In the genomic region with DNA sequence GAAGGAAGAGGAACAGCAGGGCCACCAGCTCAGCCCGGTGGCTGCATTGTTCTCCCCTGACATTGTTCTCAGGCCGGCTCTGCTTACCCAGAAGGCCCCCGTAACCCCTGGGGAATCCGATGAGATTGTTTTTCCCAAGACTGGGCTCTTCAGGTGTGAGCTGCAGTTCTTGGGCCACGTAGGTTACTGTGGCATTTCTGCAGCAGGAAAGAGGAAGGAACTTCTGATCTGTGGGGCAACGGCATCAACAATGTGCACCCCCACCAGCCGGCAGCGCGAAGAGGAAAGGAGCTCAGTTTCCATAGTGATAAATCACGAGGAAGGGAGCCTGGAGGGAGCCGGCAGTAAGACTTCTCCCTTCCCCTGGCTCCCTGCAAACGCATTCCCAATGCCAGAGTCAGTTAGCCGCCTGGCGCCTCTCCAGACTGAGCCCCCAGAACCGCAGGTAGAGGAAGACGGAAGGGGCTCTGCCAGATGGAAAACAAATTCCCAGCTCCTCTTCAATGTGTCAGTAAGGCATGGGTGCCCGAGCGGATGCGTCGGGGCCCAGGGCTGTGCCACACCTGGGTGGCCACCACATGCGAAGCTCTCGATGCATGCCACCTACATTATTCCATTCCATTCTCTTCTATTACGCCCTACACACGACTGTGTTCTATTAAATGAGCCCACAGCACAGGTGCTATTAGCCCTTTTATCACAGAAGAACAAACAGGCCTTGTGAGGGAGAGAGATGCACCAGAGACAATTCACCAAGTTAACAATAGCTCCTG, we compare ENCODE assay signal across 2 cellular contexts.
TF ChIP-seq lines count a peak whose summit lies in the region.

No MANE protein-coding gene starts in this region.

TF ChIP-seq in endothelial cell of umbilical vein, 7 proteins besides CTCF, POLR2A, EP300 and RAD21:
- TF ChIP-seq, protein P1, sequence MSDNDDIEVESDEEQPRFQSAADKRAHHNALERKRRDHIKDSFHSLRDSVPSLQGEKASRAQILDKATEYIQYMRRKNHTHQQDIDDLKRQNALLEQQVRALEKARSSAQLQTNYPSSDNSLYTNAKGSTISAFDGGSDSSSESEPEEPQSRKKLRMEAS (IDR thresholded peaks at IDR 0.05; ENCODE audit: insufficient read depth, insufficient read length): peak; percentile 19
- TF ChIP-seq FOS (IDR thresholded peaks at IDR 0.05; ENCODE audit: borderline replicate concordance, insufficient read depth, low read length): peak; percentile 75
- peak; percentile 72 for TF ChIP-seq JUN (IDR thresholded peaks at IDR 0.05; ENCODE audit: borderline replicate concordance, insufficient read depth, insufficient read length, low read depth)
- TF ChIP-seq EZH2 (IDR thresholded peaks at IDR 0.05; ENCODE audit: borderline replicate concordance, low read depth, low read length, severe bottlenecking): no peak
- TF ChIP-seq POLR2AphosphoS5 (IDR thresholded peaks at IDR 0.05; ENCODE audit: insufficient read depth, low read depth, low read length): peak; percentile 90
- no peak for TF ChIP-seq MYC (IDR thresholded peaks at IDR 0.05; ENCODE audit: low read depth, low read length)
- TF ChIP-seq GATA2 (IDR thresholded peaks at IDR 0.05; ENCODE audit: insufficient read depth, insufficient read length, low read depth, low read length): peak; percentile 59

TF ChIP-seq in SK-N-SH, 30 proteins besides CTCF, POLR2A, EP300 and RAD21:
- TF ChIP-seq, protein P1 (IDR thresholded peaks at IDR 0.05; ENCODE audit: low read depth): no peak
- TF ChIP-seq YY1 (IDR thresholded peaks at IDR 0.05; ENCODE audit: low read depth): no peak
TF ChIP-seq in SK-N-SH: peak in this region for 0.
